Comparison of ENCODE assay signal across 1 cellular context in genomic region chr17:47830991-47831933, GRCh38.
TF ChIP-seq lines count a peak whose summit lies in the region.

A gene with protein sequence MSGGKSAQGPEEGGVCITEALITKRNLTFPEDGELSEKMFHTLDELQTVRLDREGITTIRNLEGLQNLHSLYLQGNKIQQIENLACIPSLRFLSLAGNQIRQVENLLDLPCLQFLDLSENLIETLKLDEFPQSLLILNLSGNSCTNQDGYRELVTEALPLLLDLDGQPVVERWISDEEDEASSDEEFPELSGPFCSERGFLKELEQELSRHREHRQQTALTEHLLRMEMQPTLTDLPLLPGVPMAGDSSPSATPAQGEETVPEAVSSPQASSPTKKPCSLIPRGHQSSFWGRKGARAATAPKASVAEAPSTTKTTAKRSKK (plus strand): TSS chr17:47831670. CDS start chr17:47831990, 320 bp downstream.
MRPL10 (minus strand) TSS chr17:47831541; CDS start chr17:47831511, 30 bp downstream.

TF ChIP-seq in K562, 482 proteins besides CTCF, POLR2A, EP300 and RAD21 (continued from another document and continues in another):
- TF ChIP-seq ZNF592 (IDR thresholded peaks at IDR 0.05) (0 out of 2 replicates have a peak, but pooled peaks have one; percentile 10), MYC (IDR thresholded peaks at IDR 0.05; ENCODE audit: low read depth, low read length) (peak; percentile 63), MYC (CRISPR knock-in tag; IDR thresholded peaks at IDR 0.05; ENCODE audit: borderline replicate concordance, low read depth) (no peak), FOXJ3 (CRISPR knock-in tag; IDR thresholded peaks at IDR 0.05) (no peak), POU5F1 (IDR thresholded peaks at IDR 0.05; ENCODE audit: borderline replicate concordance, low read depth, low read length, partially characterized antibody) (peak; percentile 82), ZNF695 (CRISPR knock-in tag; IDR thresholded peaks at IDR 0.05) (no peak), MXI1 (IDR thresholded peaks at IDR 0.05; ENCODE audit: low read depth, low read length) (peak; percentile 90), HDAC6 (IDR thresholded peaks at IDR 0.05; ENCODE audit: low read depth, low read length) (no peak), DIDO1 (tag; IDR thresholded peaks at IDR 0.05; ENCODE audit: low read depth) (peak; percentile 70; the same call in 1 of the 2 replicates), STAT5B (CRISPR knock-in tag; IDR thresholded peaks at IDR 0.05) (no peak), MED1 (CRISPR knock-in tag; IDR thresholded peaks at IDR 0.05; ENCODE audit: borderline replicate concordance) (no peak), NFRKB (IDR thresholded peaks at IDR 0.05; ENCODE audit: low read depth) (peak; percentile 68; the same call in 1 of the 2 replicates), C11orf30 (IDR thresholded peaks at IDR 0.05; ENCODE audit: low read depth) (peak; percentile 98), YY1 (IDR thresholded peaks at IDR 0.05; ENCODE audit: borderline replicate concordance in 1 of 3, control insufficient read depth in 1 of 3, extremely low read depth in 1 of 3, insufficient read depth in 3 of 3, insufficient read length in 1 of 3, insufficient replicate concordance in 2 of 3, low read depth in 1 of 3, low read length in 2 of 3) (peak in 2 of 3 experiments; percentile 88 to 91), SMARCA4 (IDR thresholded peaks at IDR 0.05) (peak; percentile 27; the same call in 1 of the 2 replicates), ZBTB43 (CRISPR knock-in tag; IDR thresholded peaks at IDR 0.05) (peak; percentile 55; the same call in 1 of the 2 replicates), SMAD1 (IDR thresholded peaks at IDR 0.05; ENCODE audit: low read depth, low read length, partially characterized antibody) (peak; percentile 67), CBFB (CRISPR knock-in tag; IDR thresholded peaks at IDR 0.05) (0 out of 2 replicates have a peak, but pooled peaks have one; percentile 40), TBP (optimal IDR thresholded peaks at IDR 0.05; ENCODE audit: low read depth, low read length) (peak; percentile 77), HDAC2 (IDR thresholded peaks at IDR 0.05) (peak; percentile 59), CC2D1A (IDR thresholded peaks at IDR 0.05) (0 out of 2 replicates have a peak, but pooled peaks have one; percentile 9), SNIP1 (IDR thresholded peaks at IDR 0.05; ENCODE audit: low read depth) (no peak), RFX1 (IDR thresholded peaks at IDR 0.05) (peak; percentile 97), RB1 (IDR thresholded peaks at IDR 0.05; ENCODE audit: low read depth) (peak; percentile 82), POLR2AphosphoS5 (IDR thresholded peaks at IDR 0.05; ENCODE audit: control insufficient read depth, insufficient read depth, low read depth, low read length) (peak; percentile 95), KDM1A (IDR thresholded peaks at IDR 0.05) (peak; percentile 9 to 36; a peak in 2 of 4 replicates), TAF7 (tag; IDR thresholded peaks at IDR 0.05) (peak; percentile 75; the same call in 1 of the 2 replicates), SUPT5H (IDR thresholded peaks at IDR 0.05) (peak; percentile 98)
- TF ChIP-seq, protein P1, sequence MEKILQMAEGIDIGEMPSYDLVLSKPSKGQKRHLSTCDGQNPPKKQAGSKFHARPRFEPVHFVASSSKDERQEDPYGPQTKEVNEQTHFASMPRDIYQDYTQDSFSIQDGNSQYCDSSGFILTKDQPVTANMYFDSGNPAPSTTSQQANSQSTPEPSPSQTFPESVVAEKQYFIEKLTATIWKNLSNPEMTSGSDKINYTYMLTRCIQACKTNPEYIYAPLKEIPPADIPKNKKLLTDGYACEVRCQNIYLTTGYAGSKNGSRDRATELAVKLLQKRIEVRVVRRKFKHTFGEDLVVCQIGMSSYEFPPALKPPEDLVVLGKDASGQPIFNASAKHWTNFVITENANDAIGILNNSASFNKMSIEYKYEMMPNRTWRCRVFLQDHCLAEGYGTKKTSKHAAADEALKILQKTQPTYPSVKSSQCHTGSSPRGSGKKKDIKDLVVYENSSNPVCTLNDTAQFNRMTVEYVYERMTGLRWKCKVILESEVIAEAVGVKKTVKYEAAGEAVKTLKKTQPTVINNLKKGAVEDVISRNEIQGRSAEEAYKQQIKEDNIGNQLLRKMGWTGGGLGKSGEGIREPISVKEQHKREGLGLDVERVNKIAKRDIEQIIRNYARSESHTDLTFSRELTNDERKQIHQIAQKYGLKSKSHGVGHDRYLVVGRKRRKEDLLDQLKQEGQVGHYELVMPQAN (IDR thresholded peaks at IDR 0.05; ENCODE audit: borderline replicate concordance): peak; percentile 86
- TF ChIP-seq, protein P2, sequence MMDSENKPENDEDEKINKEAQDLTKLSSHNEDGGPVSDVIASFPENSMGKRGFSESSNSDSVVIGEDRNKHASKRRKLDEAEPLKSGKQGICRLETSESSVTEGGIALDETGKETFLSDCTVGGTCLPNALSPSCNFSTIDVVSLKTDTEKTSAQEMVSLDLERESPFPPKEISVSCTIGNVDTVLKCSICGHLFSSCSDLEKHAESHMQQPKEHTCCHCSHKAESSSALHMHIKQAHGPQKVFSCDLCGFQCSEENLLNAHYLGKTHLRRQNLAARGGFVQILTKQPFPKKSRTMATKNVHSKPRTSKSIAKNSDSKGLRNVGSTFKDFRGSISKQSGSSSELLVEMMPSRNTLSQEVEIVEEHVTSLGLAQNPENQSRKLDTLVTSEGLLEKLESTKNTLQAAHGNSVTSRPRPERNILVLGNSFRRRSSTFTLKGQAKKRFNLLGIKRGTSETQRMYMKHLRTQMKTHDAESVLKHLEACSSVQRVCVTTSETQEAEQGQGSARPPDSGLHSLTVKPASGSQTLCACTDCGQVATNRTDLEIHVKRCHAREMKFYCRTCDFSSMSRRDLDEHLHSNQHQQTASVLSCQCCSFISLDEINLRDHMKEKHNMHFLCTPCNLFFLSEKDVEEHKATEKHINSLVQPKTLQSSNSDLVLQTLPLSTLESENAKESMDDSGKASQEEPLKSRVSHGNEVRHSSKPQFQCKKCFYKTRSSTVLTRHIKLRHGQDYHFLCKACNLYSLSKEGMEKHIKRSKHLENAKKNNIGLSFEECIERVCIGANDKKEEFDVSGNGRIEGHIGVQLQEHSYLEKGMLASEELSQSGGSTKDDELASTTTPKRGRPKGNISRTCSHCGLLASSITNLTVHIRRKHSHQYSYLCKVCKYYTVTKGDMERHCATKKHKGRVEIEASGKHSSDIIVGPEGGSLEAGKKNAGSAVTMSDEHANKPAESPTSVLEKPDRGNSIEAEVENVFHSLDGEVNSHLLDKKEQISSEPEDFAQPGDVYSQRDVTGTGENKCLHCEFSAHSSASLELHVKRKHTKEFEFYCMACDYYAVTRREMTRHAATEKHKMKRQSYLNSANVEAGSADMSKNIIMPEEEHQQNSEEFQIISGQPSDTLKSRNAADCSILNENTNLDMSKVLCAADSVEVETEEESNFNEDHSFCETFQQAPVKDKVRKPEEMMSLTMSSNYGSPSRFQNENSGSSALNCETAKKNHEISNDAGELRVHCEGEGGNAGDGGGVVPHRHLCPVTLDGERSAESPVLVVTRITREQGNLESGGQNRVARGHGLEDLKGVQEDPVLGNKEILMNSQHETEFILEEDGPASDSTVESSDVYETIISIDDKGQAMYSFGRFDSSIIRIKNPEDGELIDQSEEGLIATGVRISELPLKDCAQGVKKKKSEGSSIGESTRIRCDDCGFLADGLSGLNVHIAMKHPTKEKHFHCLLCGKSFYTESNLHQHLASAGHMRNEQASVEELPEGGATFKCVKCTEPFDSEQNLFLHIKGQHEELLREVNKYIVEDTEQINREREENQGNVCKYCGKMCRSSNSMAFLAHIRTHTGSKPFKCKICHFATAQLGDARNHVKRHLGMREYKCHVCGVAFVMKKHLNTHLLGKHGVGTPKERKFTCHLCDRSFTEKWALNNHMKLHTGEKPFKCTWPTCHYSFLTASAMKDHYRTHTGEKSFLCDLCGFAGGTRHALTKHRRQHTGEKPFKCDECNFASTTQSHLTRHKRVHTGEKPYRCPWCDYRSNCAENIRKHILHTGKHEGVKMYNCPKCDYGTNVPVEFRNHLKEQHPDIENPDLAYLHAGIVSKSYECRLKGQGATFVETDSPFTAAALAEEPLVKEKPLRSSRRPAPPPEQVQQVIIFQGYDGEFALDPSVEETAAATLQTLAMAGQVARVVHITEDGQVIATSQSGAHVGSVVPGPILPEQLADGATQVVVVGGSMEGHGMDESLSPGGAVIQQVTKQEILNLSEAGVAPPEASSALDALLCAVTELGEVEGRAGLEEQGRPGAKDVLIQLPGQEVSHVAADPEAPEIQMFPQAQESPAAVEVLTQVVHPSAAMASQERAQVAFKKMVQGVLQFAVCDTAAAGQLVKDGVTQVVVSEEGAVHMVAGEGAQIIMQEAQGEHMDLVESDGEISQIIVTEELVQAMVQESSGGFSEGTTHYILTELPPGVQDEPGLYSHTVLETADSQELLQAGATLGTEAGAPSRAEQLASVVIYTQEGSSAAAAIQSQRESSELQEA (IDR thresholded peaks at IDR 0.05; ENCODE audit: low read depth): peak; percentile 95
- TF ChIP-seq, protein P3, sequence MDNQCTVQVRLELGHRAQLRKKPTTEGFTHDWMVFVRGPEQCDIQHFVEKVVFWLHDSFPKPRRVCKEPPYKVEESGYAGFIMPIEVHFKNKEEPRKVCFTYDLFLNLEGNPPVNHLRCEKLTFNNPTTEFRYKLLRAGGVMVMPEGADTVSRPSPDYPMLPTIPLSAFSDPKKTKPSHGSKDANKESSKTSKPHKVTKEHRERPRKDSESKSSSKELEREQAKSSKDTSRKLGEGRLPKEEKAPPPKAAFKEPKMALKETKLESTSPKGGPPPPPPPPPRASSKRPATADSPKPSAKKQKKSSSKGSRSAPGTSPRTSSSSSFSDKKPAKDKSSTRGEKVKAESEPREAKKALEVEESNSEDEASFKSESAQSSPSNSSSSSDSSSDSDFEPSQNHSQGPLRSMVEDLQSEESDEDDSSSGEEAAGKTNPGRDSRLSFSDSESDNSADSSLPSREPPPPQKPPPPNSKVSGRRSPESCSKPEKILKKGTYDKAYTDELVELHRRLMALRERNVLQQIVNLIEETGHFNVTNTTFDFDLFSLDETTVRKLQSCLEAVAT (IDR thresholded peaks at IDR 0.05): peak in 1 of 2 experiments; percentile 17; a peak in 1 of 4 replicates
